15 cellular contexts compared by ENCODE assay signal in the genomic region with DNA sequence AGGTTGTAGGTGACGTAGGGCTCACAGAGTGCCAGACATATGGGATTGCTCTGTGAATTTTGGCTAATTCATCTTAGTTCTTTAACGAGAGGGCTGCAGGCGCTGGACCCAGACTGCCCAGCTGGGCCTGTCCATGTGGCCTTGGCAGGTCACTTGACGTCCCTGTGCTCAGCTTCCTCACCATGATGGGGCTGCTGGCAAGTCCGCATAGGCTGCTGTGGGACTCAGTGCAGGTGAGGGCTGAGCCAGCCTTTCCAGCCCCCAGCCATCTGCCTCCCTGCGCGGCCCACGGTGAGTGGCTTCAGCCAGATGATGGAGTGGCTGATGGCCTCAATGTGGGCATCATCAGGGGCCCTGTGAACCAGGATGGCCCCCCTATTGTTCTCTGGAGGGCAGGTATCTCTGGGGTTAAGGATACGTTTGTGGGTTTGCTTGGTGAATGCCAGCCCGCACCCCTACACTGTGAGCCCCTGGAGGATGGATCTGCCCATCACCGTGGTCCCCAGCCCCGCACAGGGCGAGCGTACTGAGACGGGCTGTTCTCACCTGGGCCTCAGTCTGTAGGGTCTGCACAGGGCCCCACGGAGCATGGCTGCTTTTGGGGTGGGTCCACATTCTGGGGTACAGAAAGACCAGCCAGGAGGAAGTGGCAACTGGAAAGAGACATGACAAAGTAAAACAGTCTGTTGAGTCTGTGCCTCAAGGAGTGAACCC. TPM values are rescaled to one million over a fixed set of nuclear protein-coding genes. Genes with fewer than 3 reads are reported as not detected.
DNase-seq lines count a peak whose midpoint lies in the region; ATAC-seq, FAIRE-seq and TF ChIP-seq lines count a peak whose summit lies in the region.
"Had no signal": no experiment of that assay in that cellular context is flagged by ENCODE, and none has a peak within 500 bp of the region (broad histone marks: within the 10 kb centered on the region; RNA-seq: fewer than 3 reads in every experiment).

No MANE protein-coding gene starts in this region.

- peaks cover 10% of the 10 kb centered on the region for H3K27me3 ChIP-seq in neural progenitor cell
- H3K27me3 ChIP-seq in GM23338 (ENCODE audit: insufficient read depth), result peaks cover 8% of the 10 kb centered on the region; the same call in 1 of the 2 replicates

- TF ChIP-seq EP300 in A549 (IDR thresholded peaks at IDR 0.05), result no peak

- peaks cover 10% of the 10 kb centered on the region for H3F3A ChIP-seq in neural progenitor cell (ENCODE audit: low read depth)
- 0 out of 2 replicates have a peak, but pooled peaks cover 4% of the 10 kb centered on the region for H3F3A ChIP-seq in GM23338 (replicated peaks; ENCODE audit: low read depth)

- WGBS in A549 (ENCODE audit: missing lambda C conversion rate), result 95% methylated on average over 11 of the region's 16 CpGs

- no peak overlapping the region for H3K9ac ChIP-seq in neural progenitor cell

- H3K79me2 ChIP-seq in neural progenitor cell (ENCODE audit: low read depth), result peaks cover 7% of the 10 kb centered on the region
- peaks cover 20% of the 10 kb centered on the region for H3K79me2 ChIP-seq in GM23338 (replicated peaks; ENCODE audit: insufficient read depth)

- no peaks in the 10 kb centered on the region for H4K20me1 ChIP-seq in neural progenitor cell (ENCODE audit: low read depth)
- no peaks in the 10 kb centered on the region; the same call in 1 of the 2 replicates for H4K20me1 ChIP-seq in GM23338 (replicated peaks; ENCODE audit: insufficient read depth)

- FAIRE-seq in A549 (lab: Jason Lieb, UNC), result no peak
- FAIRE-seq in HTR-8/SVneo (lab: Jason Lieb, UNC), result no peak
- FAIRE-seq: GM12892 had no signal

- H3K9me3 Mint-ChIP-seq in neural progenitor cell (peaks cover 18% of the 10 kb centered on the region), GM23338 (peaks cover 4% of the 10 kb centered on the region; the same call in 1 of the 3 replicates)

- H3K27ac ChIP-seq in A549 (peak overlapping the region in 1 of 2 experiments; percentile 99; a peak in 4 of 6 replicates), cingulate gyrus (ENCODE audit: low read depth, low read length) (peak overlapping the region; percentile 62), neural progenitor cell (no peak overlapping the region), GM23338 (ENCODE audit: low read depth) (no peak overlapping the region)

- H3K4me3 ChIP-seq in A549 (no peak overlapping the region), NB4 (ENCODE audit: low read depth, low read length) (peak overlapping the region; percentile 42), neural progenitor cell (no peak overlapping the region), GM23338 (no peak overlapping the region)

- TF ChIP-seq POLR2A in A549 (IDR thresholded peaks at IDR 0.05; ENCODE audit: low read length) (no peak), NB4 (IDR thresholded peaks at IDR 0.05; ENCODE audit: extremely low read depth, insufficient read length) (no peak)

- H3K27ac Mint-ChIP-seq in neural progenitor cell (no peak overlapping the region), GM23338 (no peak overlapping the region)

- H3K9me3 ChIP-seq in A549, result peaks cover 14% of the 10 kb centered on the region; the same call in 2 of the 3 replicates
- H3K9me3 ChIP-seq in neural progenitor cell (ENCODE audit: low read depth), result no peaks in the 10 kb centered on the region
- H3K9me3 ChIP-seq: Caco-2 had no signal

- POLR2A ChIA-PET in A549 (lab: Yijun Ruan, JAX), result no interaction called here

- CTCF ChIA-PET in A549 (lab: Yijun Ruan, JAX), result interaction anchor here (1.0 to 4.4 kb wide), 4 partner anchors 8 to 203 kb away, joined by 3 to 47 read pairs (median 4); no protein-coding TSS in a partner anchor

- no peak overlapping the region for H2AFZ ChIP-seq in neural progenitor cell (replicated peaks)
- H2AFZ ChIP-seq in GM23338, result no peak overlapping the region

- H3K4me2 ChIP-seq in A549, result peak overlapping the region; percentile 95; the same call in 1 of the 3 replicates
- no peak overlapping the region for H3K4me2 ChIP-seq in neural progenitor cell
- H3K4me2 ChIP-seq in GM23338, result no peak overlapping the region

- DNase-seq in A549 (ENCODE audit: low read depth in 1 of 2, low spot score in 1 of 2), result no peak
- DNase-seq in NB4 (ENCODE audit: low read depth), result no peak
- no peak for DNase-seq in neural progenitor cell (ENCODE audit: low spot score)
- no peak for DNase-seq in iPS-NIHi7 (ENCODE audit: extremely low spot score)
- no peak for DNase-seq in activated CD4-positive, alpha-beta T cell treated with anti-CD3 and anti-CD28 coated beads, Interleukin-2, amount 50 U/mL, for 4 hours
- no peak for DNase-seq in HTR-8/SVneo (ENCODE audit: insufficient read length, low spot score)
- DNase-seq in GM23338 (ENCODE audit: low spot score), result no peak
- DNase-seq: kidney glomerular epithelial cell; NCI-H1417; RPMI8226; stimulated activated CD4-positive, alpha-beta T cell treated with anti-CD3 and anti-CD28 coated beads, Interleukin-12 subunit alpha, Interleukin-12 subunit beta, amount 100 ng/mL, for 4 hours; stimulated activated naive CD4-positive, alpha-beta T cell treated with Interleukin-2 at 50 U/mL for 16 hours had no signal

- no peak for TF ChIP-seq RAD21 in A549 (conservative IDR thresholded peaks at IDR 0.05 in 1 of 2, IDR thresholded peaks at IDR 0.05 in 1 of 2)

- H3K36me3 Mint-ChIP-seq in neural progenitor cell (peaks cover 8% of the 10 kb centered on the region), GM23338 (ENCODE audit: low read depth) (peaks cover 3% of the 10 kb centered on the region; the same call in 1 of the 3 replicates)

- ATAC-seq in A549 (no peak), GM23338 (no peak)

- H3K36me3 ChIP-seq in neural progenitor cell (no peaks in the 10 kb centered on the region), GM23338 (ENCODE audit: insufficient read depth) (no peaks in the 10 kb centered on the region; the same call in 1 of the 2 replicates)

- H3K4me3 Mint-ChIP-seq in neural progenitor cell (peak overlapping the region; percentile 65), GM23338 (no peak overlapping the region)

- H3K4me1 ChIP-seq in A549 (peaks cover 30% of the 10 kb centered on the region), neural progenitor cell (peaks cover 5% of the 10 kb centered on the region), GM23338 (ENCODE audit: insufficient read depth) (0 out of 2 replicates have a peak, but pooled peaks cover 3% of the 10 kb centered on the region)

- H3K4me1 Mint-ChIP-seq in neural progenitor cell (peaks cover 13% of the 10 kb centered on the region), GM23338 (peaks cover 7% of the 10 kb centered on the region)

- no peaks in the 10 kb centered on the region for H3K27me3 Mint-ChIP-seq in neural progenitor cell (ENCODE audit: insufficient read depth, low read depth)
- peaks cover 2% of the 10 kb centered on the region for H3K27me3 Mint-ChIP-seq in GM23338 (ENCODE audit: insufficient read depth, low read depth, poor library complexity)

- TF ChIP-seq CTCF in A549 (IDR thresholded peaks at IDR 0.05), result no peak
- no peak for TF ChIP-seq CTCF in NB4 (IDR thresholded peaks at IDR 0.05; ENCODE audit: low read depth, low read length)
- no peak for TF ChIP-seq CTCF in neural progenitor cell (IDR thresholded peaks at IDR 0.05)
- no peak for TF ChIP-seq CTCF in GM23338 (conservative IDR thresholded peaks at IDR 0.05; ENCODE audit: low read depth in 2 of 2)

- H3K9me2 ChIP-seq in GM23338 (ENCODE audit: insufficient read depth), result no peaks in the 10 kb centered on the region

TF ChIP-seq in A549, 52 proteins besides CTCF, POLR2A, EP300 and RAD21 (continues in another document):
- TF ChIP-seq RARB (CRISPR knock-in tag; IDR thresholded peaks at IDR 0.05) (no peak), CHD2 (IDR thresholded peaks at IDR 0.05; ENCODE audit: low read length, partially characterized antibody) (no peak), RFX5 (IDR thresholded peaks at IDR 0.05) (no peak), CBX8 (IDR thresholded peaks at IDR 0.05) (no peak), CBX2 (IDR thresholded peaks at IDR 0.05; ENCODE audit: borderline replicate concordance, low read depth) (no peak)

TF ChIP-seq in GM23338, 12 proteins besides CTCF, POLR2A, EP300 and RAD21 (continues in another document):
- TF ChIP-seq NANOG (IDR thresholded peaks at IDR 0.05; ENCODE audit: borderline replicate concordance), result no peak
- TF ChIP-seq CREB1 (CRISPR knock-in tag; IDR thresholded peaks at IDR 0.05; ENCODE audit: low read depth), result no peak
- no peak for TF ChIP-seq EZH2 (IDR thresholded peaks at IDR 0.05; ENCODE audit: low read depth, unreplicated experiment)

RNA-seq across cellular contexts. Expression of a gene that starts 3.7 kb away (rescaled TPM):
- polyA plus RNA-seq in A549 (2011; rRNA removed), result 27.6 and 36.0 TPM in 2 replicates
- 108 and 125 TPM in 2 replicates for polyA plus RNA-seq in A549 (2012; cell fraction: cytosol; rRNA removed)
- 124 and 150 TPM in 2 replicates for polyA plus RNA-seq in A549 (2012; cell fraction: nucleus; rRNA removed)
- polyA plus RNA-seq in A549 (2017; fragmentation: RNase III; extraction: RNeasy Plus Mini Kit Qiagen cat#74134 plus additional on column Dnase treatment), result 30.3 to 34.5 TPM (median 33.2 TPM) in 3 replicates
- 20.2 and 23.0 TPM in 2 replicates for polyA minus RNA-seq in A549 (2011; rRNA and poly(A)+ RNA removed)
- 12.3 and 33.4 TPM in 2 replicates for total RNA-seq in neural progenitor cell (ENCODE audit: low replicate concordance)
- total RNA-seq in GM23338 (2014; rRNA removed; shearing (Covaris generic)), result 24.7 and 36.8 TPM in 2 replicates
- 48.3 and 48.9 TPM in 2 replicates for polyA plus RNA-seq in GM23338 (2016; fragmentation: Nextera tagmentation; extraction: Ambion mirVana)

RNA-seq across cellular contexts. Expression of a gene that starts 34.3 kb away (rescaled TPM):
- 27.0 and 37.9 TPM in 2 replicates for polyA plus RNA-seq in A549 (2011; rRNA removed)
- polyA plus RNA-seq in A549 (2012; cell fraction: cytosol; rRNA removed), result 54.7 and 84.0 TPM in 2 replicates
- polyA plus RNA-seq in A549 (2012; cell fraction: nucleus; rRNA removed), result 42.3 and 55.7 TPM in 2 replicates
- 60.4 to 69.6 TPM (median 62.0 TPM) in 3 replicates for polyA plus RNA-seq in A549 (2017; fragmentation: RNase III; extraction: RNeasy Plus Mini Kit Qiagen cat#74134 plus additional on column Dnase treatment)
- 16.0 and 23.0 TPM in 2 replicates for polyA minus RNA-seq in A549 (2011; rRNA and poly(A)+ RNA removed)
- total RNA-seq in neural progenitor cell (ENCODE audit: low replicate concordance), result 3.9 and 27.3 TPM in 2 replicates
- 31.2 and 39.7 TPM in 2 replicates for total RNA-seq in GM23338 (2014; rRNA removed; shearing (Covaris generic))
- 33.3 and 36.3 TPM in 2 replicates for polyA plus RNA-seq in GM23338 (2016; fragmentation: Nextera tagmentation; extraction: Ambion mirVana)

RNA-seq across cellular contexts. Expression of a gene that starts 41.2 kb away (rescaled TPM):
- polyA plus RNA-seq in A549 (2011; rRNA removed) (0.27 and 0.66 TPM in 2 replicates), A549 (2017; fragmentation: RNase III; extraction: RNeasy Plus Mini Kit Qiagen cat#74134 plus additional on column Dnase treatment) (0.34 to 0.46 TPM (median 0.42 TPM) in 3 replicates), GM23338 (2016; fragmentation: Nextera tagmentation; extraction: Ambion mirVana) (6.9 and 8.3 TPM in 2 replicates)
- 1.3 and 1.9 TPM in 2 replicates for polyA plus RNA-seq in A549 (2012; cell fraction: cytosol; rRNA removed)
- 1.7 TPM in 2 replicates for polyA plus RNA-seq in A549 (2012; cell fraction: nucleus; rRNA removed)
- polyA minus RNA-seq in A549 (2011; rRNA and poly(A)+ RNA removed), result 0.25 TPM in 1 of 2 replicates, not detected in the other
- total RNA-seq in neural progenitor cell (ENCODE audit: low replicate concordance), result 1.8 TPM in 1 of 2 replicates, not detected in the other
- 13.5 and 20.1 TPM in 2 replicates for total RNA-seq in GM23338 (2014; rRNA removed; shearing (Covaris generic))
